Comparison of ENCODE assay signal across 8 cellular contexts in genomic region chr21:44011774-44012473, GRCh38. TPM values are rescaled to one million over a fixed set of nuclear protein-coding genes. Genes with fewer than 3 reads are reported as not detected.
DNase-seq lines count a peak whose midpoint lies in the region; ATAC-seq and TF ChIP-seq lines count a peak whose summit lies in the region.

A gene with protein sequence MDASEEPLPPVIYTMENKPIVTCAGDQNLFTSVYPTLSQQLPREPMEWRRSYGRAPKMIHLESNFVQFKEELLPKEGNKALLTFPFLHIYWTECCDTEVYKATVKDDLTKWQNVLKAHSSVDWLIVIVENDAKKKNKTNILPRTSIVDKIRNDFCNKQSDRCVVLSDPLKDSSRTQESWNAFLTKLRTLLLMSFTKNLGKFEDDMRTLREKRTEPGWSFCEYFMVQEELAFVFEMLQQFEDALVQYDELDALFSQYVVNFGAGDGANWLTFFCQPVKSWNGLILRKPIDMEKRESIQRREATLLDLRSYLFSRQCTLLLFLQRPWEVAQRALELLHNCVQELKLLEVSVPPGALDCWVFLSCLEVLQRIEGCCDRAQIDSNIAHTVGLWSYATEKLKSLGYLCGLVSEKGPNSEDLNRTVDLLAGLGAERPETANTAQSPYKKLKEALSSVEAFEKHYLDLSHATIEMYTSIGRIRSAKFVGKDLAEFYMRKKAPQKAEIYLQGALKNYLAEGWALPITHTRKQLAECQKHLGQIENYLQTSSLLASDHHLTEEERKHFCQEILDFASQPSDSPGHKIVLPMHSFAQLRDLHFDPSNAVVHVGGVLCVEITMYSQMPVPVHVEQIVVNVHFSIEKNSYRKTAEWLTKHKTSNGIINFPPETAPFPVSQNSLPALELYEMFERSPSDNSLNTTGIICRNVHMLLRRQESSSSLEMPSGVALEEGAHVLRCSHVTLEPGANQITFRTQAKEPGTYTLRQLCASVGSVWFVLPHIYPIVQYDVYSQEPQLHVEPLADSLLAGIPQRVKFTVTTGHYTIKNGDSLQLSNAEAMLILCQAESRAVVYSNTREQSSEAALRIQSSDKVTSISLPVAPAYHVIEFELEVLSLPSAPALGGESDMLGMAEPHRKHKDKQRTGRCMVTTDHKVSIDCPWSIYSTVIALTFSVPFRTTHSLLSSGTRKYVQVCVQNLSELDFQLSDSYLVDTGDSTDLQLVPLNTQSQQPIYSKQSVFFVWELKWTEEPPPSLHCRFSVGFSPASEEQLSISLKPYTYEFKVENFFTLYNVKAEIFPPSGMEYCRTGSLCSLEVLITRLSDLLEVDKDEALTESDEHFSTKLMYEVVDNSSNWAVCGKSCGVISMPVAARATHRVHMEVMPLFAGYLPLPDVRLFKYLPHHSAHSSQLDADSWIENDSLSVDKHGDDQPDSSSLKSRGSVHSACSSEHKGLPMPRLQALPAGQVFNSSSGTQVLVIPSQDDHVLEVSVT (plus strand): TSS chr21:44012309. CDS start chr21:44012494, 185 bp downstream.

- H3K4me3 ChIP-seq in HFF-Myc (replicated peaks; ENCODE audit: low read depth, low read length) (peak within 1 kb of the TSS; percentile 76), heart right ventricle (peak within 1 kb of the TSS; percentile 80 to 99 (median 96))

- ATAC-seq in heart right ventricle, result peak; percentile 91 to 95 (median 94)

- H3K9me3 ChIP-seq in heart right ventricle, result no peaks in the 10 kb centered on the region

- peak within 1 kb of the TSS; percentile 89 to 99 (median 98) for H3K27ac ChIP-seq in heart right ventricle

- peaks cover 5 to 50% (median 30%) of the 10 kb centered on the region in 9 donors for H3K4me1 ChIP-seq in heart right ventricle

- H3K4me1 Mint-ChIP-seq in type B pancreatic cell (ENCODE audit: unreplicated experiment), result peaks cover 44% of the 10 kb centered on the region

- no peaks in the 10 kb centered on the region for H3K27me3 ChIP-seq in heart right ventricle

- 0 to 1% methylated on average over 76 to 96 of the region's 96 CpGs for WGBS in heart right ventricle, 2 donors

- DNase-seq in GM10248 (ENCODE audit: extremely low spot score) (peak; percentile 90), HFF-Myc (ENCODE audit: extremely low read depth, low read depth) (no peak), NCI-H1092 (lab: John Stamatoyannopoulos, UW) (peak; percentile 72), amniotic epithelial cell (ENCODE audit: low read depth) (peak; percentile 75), heart right ventricle (peak; percentile 85 to 88), posterior vena cava (ENCODE audit: low spot score) (peak; percentile 94), type B pancreatic cell (ENCODE audit: extremely low spot score, unreplicated experiment) (peak; percentile 84)

- peak within 1 kb of the TSS; percentile 96 for H3K27ac Mint-ChIP-seq in type B pancreatic cell

- TF ChIP-seq CTCF in GM10248 (IDR thresholded peaks at IDR 0.05; ENCODE audit: control extremely low read depth, extremely low read depth, low read depth, missing control alignments) (no peak), HFF-Myc (IDR thresholded peaks at IDR 0.05; ENCODE audit: low read depth, low read length, missing control alignments) (no peak), heart right ventricle (IDR thresholded peaks at IDR 0.05) (no peak), type B pancreatic cell (conservative IDR thresholded peaks at IDR 0.05) (no peak)

- H3K36me3 Mint-ChIP-seq in type B pancreatic cell, result no peaks in the 10 kb centered on the region

- CTCF ChIA-PET in GM10248 (lab: Yijun Ruan, JAX), result interaction anchor here (0.8 to 3.0 kb wide), 3 partner anchors 11 to 20 kb away, joined by 3 to 16 read pairs (median 4); no protein-coding TSS in a partner anchor

- no peaks in the 10 kb centered on the region for H3K9me3 Mint-ChIP-seq in type B pancreatic cell

- no peaks in the 10 kb centered on the region for H3K27me3 Mint-ChIP-seq in type B pancreatic cell

- H3K36me3 ChIP-seq in heart right ventricle, result no peaks in the 10 kb centered on the region

- H3K4me3 Mint-ChIP-seq in type B pancreatic cell, result peak within 1 kb of the TSS; percentile 94

- POLR2A ChIA-PET in GM10248 (lab: Yijun Ruan, JAX), result interaction anchor here (0.5 kb wide), 1 partner anchor 327 kb away, joined by 4 read pairs; the partner anchor contains the start of gene CFAP410

- intact Hi-C loops in T-helper 1 cell treated with Interleukin-12 subunit alpha and Interleukin-12 subunit beta and Interleukin-4 antibody, amounts not matched to agents 30 ng/mL and 1 ng/mL, for 36 hours (cut with micrococcal nuclease), result loop anchor here (2.0 to 5.0 kb wide), 5 partner anchors 31 to 293 kb away; partner anchors contain the start of gene PDXK
- intact Hi-C loops in heart right ventricle (cut with DNase I), result loop anchor here in 2 of 10 donors (10.0 kb wide), 2 partner anchors 83 to 293 kb away; partner anchors contain the start of gene PFKL (in 1 of the 2)
- intact Hi-C loops in posterior vena cava (cut with DNase I), result no loop called here

RNA-seq across cellular contexts. Expression of the gene that starts here (rescaled TPM):
- 97.1 and 107 TPM in 2 replicates for total RNA-seq in T-helper 1 cell treated with Interleukin-12 subunit alpha and Interleukin-12 subunit beta and Interleukin-4 antibody, amounts not matched to agents 30 ng/mL and 1 ng/mL, for 36 hours
- 10 to 100 TPM; 18.7 to 26.2 (median 20.3) TPM for total RNA-seq in heart right ventricle
- 1 to 10 TPM; 4.7 to 6.0 TPM for polyA plus RNA-seq in heart right ventricle
- total RNA-seq in posterior vena cava, result 10 to 100 TPM; 26.7 to 30.3 TPM
- 33.7 and 37.0 TPM in 2 replicates for total RNA-seq in type B pancreatic cell (ENCODE audit: low replicate concordance)
